In genomic region chr3:108030915-108031425, GRCh38 we compare ENCODE assay signal across 18 cellular contexts.
"Had no signal": no experiment of that assay in that cellular context is flagged by ENCODE, and none has a peak within 500 bp of the region (broad histone marks: within the 10 kb centered on the region; RNA-seq: fewer than 3 reads in every experiment).

No MANE protein-coding gene starts in this region.

- H3K36me3 ChIP-seq: colonic mucosa, gastrocnemius medialis, left ventricle myocardium inferior, right lobe of liver had no signal

- H3K4me1 ChIP-seq: colonic mucosa, gastrocnemius medialis, lower lobe of right lung, psoas muscle, right lobe of liver, tibial nerve had no signal

- H3K27me3 ChIP-seq: colonic mucosa, gastrocnemius medialis, right lobe of liver, tibial nerve had no signal

- DNase-seq: colonic mucosa; dermis blood vessel endothelial cell; gastrocnemius medialis; kidney; left cardiac atrium; left ventricle myocardium inferior; lower lobe of right lung; mesenchymal stem cell; naive thymus-derived CD4-positive, alpha-beta T cell; nephron progenitor cell; psoas muscle; retina; right lobe of liver; stimulated activated CD4-positive, alpha-beta T cell treated with anti-CD3 and anti-CD28 coated beads, Interleukin-4, amount 100 ng/mL, for 1 hour; stimulated activated CD8-positive, alpha-beta memory T cell treated with anti-CD3 and anti-CD28 coated beads, Interleukin-4, amount 100 ng/mL, for 48 hours; stimulated activated naive CD8-positive, alpha-beta T cell treated with anti-CD3 and anti-CD28 coated beads, Interleukin-15, Interleukin-2, amounts not matched to agents 100 U/mL and 50 U/mL, for 24 hours had no signal

- H3K27ac ChIP-seq: colonic mucosa, gastrocnemius medialis, left ventricle myocardium inferior, lower lobe of right lung, psoas muscle, right lobe of liver, tibial nerve had no signal

- H3K9me3 ChIP-seq: colonic mucosa, gastrocnemius medialis, left ventricle myocardium inferior, lower lobe of right lung, psoas muscle, right lobe of liver, tibial nerve had no signal

- H3K4me3 ChIP-seq: colonic mucosa, gastrocnemius medialis, left ventricle myocardium inferior, lower lobe of right lung, psoas muscle, right lobe of liver, tibial nerve had no signal

- ATAC-seq: gastrocnemius medialis; left cardiac atrium; lower lobe of right lung; naive thymus-derived CD4-positive, alpha-beta T cell; psoas muscle; right lobe of liver; stimulated activated effector memory CD8-positive, alpha-beta T cell treated with anti-CD3 and anti-CD28 coated beads, Interleukin-12 subunit alpha, Interleukin-12 subunit beta, amount 100 ng/mL, for 72 hours; stimulated activated naive CD8-positive, alpha-beta T cell treated with anti-CD3 and anti-CD28 coated beads, Interleukin-15, Interleukin-2, amounts not matched to agents 100 U/mL and 50 U/mL, for 24 hours had no signal
